ENCODE assay signal across 8 cellular contexts in the genomic region with DNA sequence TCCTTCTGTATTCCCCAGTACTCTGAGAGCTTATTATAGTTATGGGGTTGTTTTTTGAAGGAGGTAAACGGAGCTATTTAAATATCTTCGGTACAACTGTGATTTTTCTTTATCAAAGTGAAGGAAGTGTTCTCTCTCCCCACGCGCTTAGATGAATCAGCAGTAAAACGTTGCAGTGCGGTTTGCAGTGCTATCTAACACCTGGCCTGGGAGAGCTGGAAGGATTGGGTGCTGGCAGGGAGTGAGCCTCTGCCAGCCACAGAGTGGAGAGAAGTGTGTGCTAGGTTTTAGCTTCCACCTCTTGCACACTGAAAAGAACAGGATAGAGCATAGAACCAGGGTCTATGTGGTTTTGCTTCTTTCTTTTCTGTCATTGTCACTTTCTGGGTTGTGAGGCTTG.
A peak's percentile ranks its signal among the peaks of the same experiment; 100 is the strongest.
DNase-seq lines count a peak whose midpoint lies in the region; ATAC-seq lines count a peak whose summit lies in the region.

No MANE protein-coding gene starts in this region.

- DNase-seq in Right ventricle myocardium superior (no peak), cardiac septum (ENCODE audit: low spot score) (no peak), NCI-H69 (lab: John Stamatoyannopoulos, UW) (peak; percentile 96), activated T-helper 1 cell treated with Interleukin-2 at 50 U/mL for 16 hours (ENCODE audit: low read depth) (peak; percentile 7), hepatic stellate cell (ENCODE audit: low spot score) (peak; percentile 65), NCI-H345 (lab: John Stamatoyannopoulos, UW) (no peak)
- DNase-seq in stimulated activated CD4-positive, alpha-beta T cell treated with anti-CD3 and anti-CD28 coated beads, Interleukin-1b, Interleukin-23, amount 100 ng/mL, for 48 hours: peak; percentile 69

- intact Hi-C loops in Right ventricle myocardium superior (cut with DNase I): no loop called here
- intact Hi-C loops in cardiac septum (cut with DNase I): no loop called here

- ATAC-seq in Right ventricle myocardium superior (ENCODE audit: poor library complexity) (peak; percentile 85), HG03139 (IDR thresholded peaks at IDR 0.05; ENCODE audit: unreplicated experiment) (peak; percentile 89)

Comparison
In these comparisons a context has a peak if more than half of its experiments do, and no peak if none do; other contexts are left out.
1. DNase-seq: peak in NCI-H69 (single experiment), activated T-helper 1 cell treated with Interleukin-2 at 50 U/mL for 16 hours (single experiment), hepatic stellate cell (single experiment) and stimulated activated CD4-positive, alpha-beta T cell treated with anti-CD3 and anti-CD28 coated beads, Interleukin-1b, Interleukin-23, amount 100 ng/mL, for 48 hours (single experiment); none in Right ventricle myocardium superior (single experiment), cardiac septum (single experiment) and NCI-H345 (single experiment).